In the genomic region with DNA sequence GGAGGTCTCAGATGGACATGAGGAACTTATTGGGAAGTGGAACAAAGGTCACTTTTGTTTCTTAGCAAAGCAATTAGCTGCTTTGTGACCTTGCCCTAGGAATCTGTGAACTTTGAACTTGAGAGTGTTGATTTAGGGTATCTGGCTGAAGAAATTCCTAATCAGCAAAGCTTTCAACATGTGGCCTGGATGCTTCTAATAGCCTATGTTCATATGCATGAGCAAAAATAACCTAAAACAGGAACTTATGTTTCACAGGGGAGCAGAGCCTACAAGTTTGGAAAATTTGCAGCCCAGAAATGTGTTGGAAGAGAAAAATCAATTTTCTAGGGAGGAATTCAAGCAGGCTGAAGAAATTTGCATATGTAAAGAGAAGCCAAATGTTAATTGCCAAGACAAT, we compare ENCODE assay signal across 29 cellular contexts.
DNase-seq lines count a peak whose midpoint lies in the region; ATAC-seq, FAIRE-seq and TF ChIP-seq lines count a peak whose summit lies in the region.
"Had no signal": no experiment of that assay in that cellular context is flagged by ENCODE, and none has a peak within 500 bp of the region (broad histone marks: within the 10 kb centered on the region; RNA-seq: fewer than 3 reads in every experiment).

No MANE protein-coding gene starts in this region.

- TF ChIP-seq CTCF in HepG2 (CRISPR knock-in tag; IDR thresholded peaks at IDR 0.05) (no peak), right lobe of liver (IDR thresholded peaks at IDR 0.05) (no peak)

- H2AFZ ChIP-seq in HepG2 (ENCODE audit: low read length): no peak overlapping the region

- H3K79me2 ChIP-seq in HepG2 (ENCODE audit: insufficient read depth, low read length): no peaks in the 10 kb centered on the region

- POLR2A ChIA-PET in HepG2 (lab: Yijun Ruan, JAX): no interaction called here

- H3K4me1 ChIP-seq in HepG2 (ENCODE audit: insufficient read depth, low read length) (no peaks in the 10 kb centered on the region), right lobe of liver (no peaks in the 10 kb centered on the region)
- H3K4me1 ChIP-seq: A549, BE2C, Caco-2 had no signal

- H3K4me3 ChIP-seq in HepG2 (replicated peaks in 1 of 3; ENCODE audit: insufficient read depth in 1 of 3, low read depth in 2 of 3, low read length in 3 of 3): no peak overlapping the region
- H3K4me3 ChIP-seq in right lobe of liver: no peak overlapping the region
- H3K4me3 ChIP-seq: A549; BLaER1; BLaER1 treated with 17β-estradiol and CSF1 and Interleukin-3, amounts not matched to agents 10 nM and 100 nM had no signal

- H3K27ac ChIP-seq in HepG2 (ENCODE audit: extremely low read length, insufficient read depth, low read length): no peak overlapping the region
- no peak overlapping the region for H3K27ac ChIP-seq in right lobe of liver
- H3K27ac ChIP-seq: 22Rv1; A549; BLaER1; BLaER1 treated with 17β-estradiol and CSF1 and Interleukin-3, amounts not matched to agents 10 nM and 100 nM; C4-2B had no signal

- no peaks in the 10 kb centered on the region for H3K27me3 ChIP-seq in HepG2 (ENCODE audit: control insufficient read depth in 1 of 2, insufficient read depth in 2 of 2, low read length in 2 of 2)
- no peaks in the 10 kb centered on the region for H3K27me3 ChIP-seq in right lobe of liver
- H3K27me3 ChIP-seq: BE2C; BLaER1; BLaER1 treated with 17β-estradiol and CSF1 and Interleukin-3, amounts not matched to agents 10 nM and 100 nM had no signal

- FAIRE-seq in HepG2 (lab: Jason Lieb, UNC): no peak
- FAIRE-seq: A204.1, A549, D721Med had no signal

- CTCF ChIA-PET in HepG2 (lab: Yijun Ruan, JAX; ENCODE audit: low intra/inter-chr PET ratio, low total read pairs): no interaction called here

- BruUV-seq in HepG2 (replicated peaks; lab: Mats Ljungman, UMichigan): no TSS peak

- H4K20me1 ChIP-seq in HepG2 (ENCODE audit: insufficient read depth, low read length): no peaks in the 10 kb centered on the region
- H4K20me1 ChIP-seq: BLaER1; BLaER1 treated with 17β-estradiol and CSF1 and Interleukin-3, amounts not matched to agents 10 nM and 100 nM had no signal

- DNase-seq in HepG2 (ENCODE audit: low spot score): no peak
- no peak for DNase-seq in right lobe of liver
- DNase-seq: 8988T; ACHN; AML-193; BE2C; C1 segment of cervical spinal cord; Caco-2; Calu3; CD4-positive, alpha-beta memory T cell; CD4-positive, alpha-beta T cell; CD4-positive, CD25-positive, alpha-beta regulatory T cell; CD8-positive, alpha-beta memory T cell; CD8-positive, alpha-beta T cell; COR-L47; DMS 273 treated with DMSO at 0.1 percent for 48 hours; DMS153; DMS53; DMS79; DMS79 treated with DMSO at 0.1 percent for 48 hours; DND-41; EL had no signal

- no peak overlapping the region for H3K9ac ChIP-seq in HepG2 (ENCODE audit: insufficient read depth, low read depth, low read length)
- H3K9ac ChIP-seq: BLaER1; BLaER1 treated with 17β-estradiol and CSF1 and Interleukin-3, amounts not matched to agents 10 nM and 100 nM had no signal

- no peak for ATAC-seq in HepG2
- ATAC-seq in right lobe of liver: no peak
- ATAC-seq: A549; CD8-positive, alpha-beta T cell had no signal

- no peak for TF ChIP-seq POLR2A in HepG2 (IDR thresholded peaks at IDR 0.05; ENCODE audit: insufficient read depth in 1 of 2, low read depth in 2 of 2, low read length in 2 of 2)
- TF ChIP-seq POLR2A in right lobe of liver (IDR thresholded peaks at IDR 0.05): no peak

- TF ChIP-seq EP300 in HepG2 (IDR thresholded peaks at IDR 0.05; ENCODE audit: low read depth in 2 of 2, low read length in 2 of 2) (no peak), HepG2 (CRISPR knock-in tag; IDR thresholded peaks at IDR 0.05; ENCODE audit: borderline replicate concordance) (no peak)

- H3K9me3 ChIP-seq in HepG2 (ENCODE audit: low read length): peaks cover 40% of the 10 kb centered on the region
- peaks cover 0 to 7% (median 0%) of the 10 kb centered on the region in 4 donors for H3K9me3 ChIP-seq in right lobe of liver
- H3K9me3 ChIP-seq: A549, BE2C, Caco-2 had no signal

- in situ Hi-C loops in HepG2 (cut with HindIII; ENCODE audit: extremely low pct_ligation_motif_present, low pct_unique_long_range_greater_than_20kb): no loop called here

- H3K36me3 ChIP-seq in HepG2 (replicated peaks in 1 of 2; ENCODE audit: control insufficient read depth in 1 of 2, insufficient read depth in 2 of 2, low read length in 2 of 2): no peaks in the 10 kb centered on the region
- H3K36me3 ChIP-seq in right lobe of liver: no peaks in the 10 kb centered on the region
- H3K36me3 ChIP-seq: BE2C, BLaER1 had no signal

- no peak overlapping the region for H3K4me2 ChIP-seq in HepG2 (ENCODE audit: low read depth, low read length)
- H3K4me2 ChIP-seq: A549; BLaER1; BLaER1 treated with 17β-estradiol and CSF1 and Interleukin-3, amounts not matched to agents 10 nM and 100 nM had no signal

- no peak for TF ChIP-seq RAD21 in HepG2 (CRISPR knock-in tag; IDR thresholded peaks at IDR 0.05)

- intact Hi-C loops in HepG2 (cut with micrococcal nuclease; ENCODE audit: unreplicated experiment) (no loop called here), right lobe of liver (cut with DNase I) (no loop called here)

TF ChIP-seq in HepG2, 621 proteins besides CTCF, POLR2A, EP300 and RAD21:
- TF ChIP-seq, protein P1, sequence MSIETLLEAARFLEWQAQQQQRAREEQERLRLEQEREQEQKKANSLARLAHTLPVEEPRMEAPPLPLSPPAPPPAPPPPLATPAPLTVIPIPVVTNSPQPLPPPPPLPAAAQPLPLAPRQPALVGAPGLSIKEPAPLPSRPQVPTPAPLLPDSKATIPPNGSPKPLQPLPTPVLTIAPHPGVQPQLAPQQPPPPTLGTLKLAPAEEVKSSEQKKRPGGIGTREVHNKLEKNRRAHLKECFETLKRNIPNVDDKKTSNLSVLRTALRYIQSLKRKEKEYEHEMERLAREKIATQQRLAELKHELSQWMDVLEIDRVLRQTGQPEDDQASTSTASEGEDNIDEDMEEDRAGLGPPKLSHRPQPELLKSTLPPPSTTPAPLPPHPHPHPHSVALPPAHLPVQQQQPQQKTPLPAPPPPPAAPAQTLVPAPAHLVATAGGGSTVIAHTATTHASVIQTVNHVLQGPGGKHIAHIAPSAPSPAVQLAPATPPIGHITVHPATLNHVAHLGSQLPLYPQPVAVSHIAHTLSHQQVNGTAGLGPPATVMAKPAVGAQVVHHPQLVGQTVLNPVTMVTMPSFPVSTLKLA (IDR thresholded peaks at IDR 0.05): no peak
- peak; percentile 94 for TF ChIP-seq ZNF841 (CRISPR knock-in tag; IDR thresholded peaks at IDR 0.05; ENCODE audit: borderline replicate concordance)
